Comparison of ENCODE assay signal across 1 cellular context in genomic region chr9:131278421-131279111, GRCh38.
TF ChIP-seq lines count a peak whose summit lies in the region.

No MANE protein-coding gene starts in this region.

TF ChIP-seq in HepG2, 621 proteins besides CTCF, POLR2A, EP300 and RAD21:
- TF ChIP-seq ZNF652 (CRISPR knock-in tag; IDR thresholded peaks at IDR 0.05; ENCODE audit: borderline replicate concordance, low read depth): 0 out of 2 replicates have a peak, but pooled peaks have one; percentile 10
- TF ChIP-seq ZGPAT (CRISPR knock-in tag; IDR thresholded peaks at IDR 0.05): no peak
- 0 out of 2 replicates have a peak, but pooled peaks have one; percentile 6 for TF ChIP-seq ZNF275 (CRISPR knock-in tag; IDR thresholded peaks at IDR 0.05; ENCODE audit: borderline replicate concordance)
TF ChIP-seq in HepG2: peak in this region for 2.
